ENCODE assay signal across 21 cellular contexts in the genomic region with DNA sequence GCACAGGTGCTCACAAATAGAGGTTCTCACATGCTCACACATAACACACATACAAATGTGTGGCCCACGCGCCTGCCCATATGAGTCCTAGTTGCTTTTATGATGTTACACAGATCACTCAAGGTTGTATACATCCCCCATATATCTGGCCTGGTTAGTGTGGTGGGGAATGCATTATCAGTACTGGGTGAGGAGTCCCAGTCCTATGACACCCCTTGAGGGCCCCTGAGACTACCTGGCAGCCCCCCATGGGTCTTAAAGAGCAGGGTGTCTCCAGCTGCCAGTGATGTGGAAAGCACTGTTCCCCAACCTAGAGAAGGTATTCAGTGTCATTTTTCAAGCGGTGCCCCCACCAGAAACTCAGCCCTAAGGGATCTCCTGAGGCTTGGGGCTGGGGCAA. TPM values are rescaled to one million over a fixed set of nuclear protein-coding genes. Genes with fewer than 3 reads are reported as not detected.
DNase-seq lines count a peak whose midpoint lies in the region; ATAC-seq, FAIRE-seq and TF ChIP-seq lines count a peak whose summit lies in the region.
"Had no signal": no experiment of that assay in that cellular context is flagged by ENCODE, and none has a peak within 500 bp of the region (broad histone marks: within the 10 kb centered on the region; RNA-seq: fewer than 3 reads in every experiment).

No MANE protein-coding gene starts in this region.

- peak; percentile 40 for ATAC-seq in stimulated activated naive CD8-positive, alpha-beta T cell treated with anti-CD3 and anti-CD28 coated beads, Interleukin-15, amount 100 ng/mL, for 72 hours
- no peak for ATAC-seq in stimulated activated naive CD8-positive, alpha-beta T cell treated with anti-CD3 and anti-CD28 coated beads, Interleukin-15, Interleukin-2, amounts not matched to agents 100 U/mL and 50 U/mL, for 24 hours
- no peak for ATAC-seq in HG03175 (IDR thresholded peaks at IDR 0.05; ENCODE audit: unreplicated experiment)
- ATAC-seq: K562 had no signal

- H3K27me3 ChIP-seq in H1 (replicated peaks in 1 of 4; ENCODE audit: control insufficient read depth in 3 of 4, extremely low read depth in 1 of 4, insufficient read depth in 3 of 4, low read length in 3 of 4) (peaks cover 97 to 100% (median 98%) of the 10 kb centered on the region in 4 experiments), uterus (peaks cover 50 to 95% of the 10 kb centered on the region in 2 donors)
- H3K27me3 ChIP-seq: BE2C had no signal

- peaks cover 96% of the 10 kb centered on the region for H3K27me3 Mint-ChIP-seq in stimulated activated naive CD8-positive, alpha-beta T cell treated with anti-CD3 and anti-CD28 coated beads, Interleukin-15, amount 100 ng/mL, for 72 hours
- H3K27me3 Mint-ChIP-seq in neural crest cell (ENCODE audit: low read depth): peaks cover 100% of the 10 kb centered on the region

- WGBS in H1 (ENCODE audit: extremely low coverage in 1 of 2, insufficient coverage in 1 of 2, insufficient read length in 1 of 2, insufficient replicate concordance in 2 of 2, low coverage in 1 of 2, low lambda C conversion rate in 2 of 2, missing lambda C conversion rate in 1 of 2), 2 experiments: 15% methylated on average over 3 of the region's 3 CpGs; no CpG with 5 or more reads in 1 of the 2 experiments

- H3K4me3 ChIP-seq in H1 (ENCODE audit: extremely low read depth in 1 of 4, insufficient read depth in 2 of 4, low read depth in 3 of 4, low read length in 4 of 4) (no peak overlapping the region), uterus (no peak overlapping the region)
- H3K4me3 ChIP-seq: HAP-1, K562 had no signal

- H4K20me1 ChIP-seq in H1 (replicated peaks in 1 of 2; ENCODE audit: control insufficient read depth in 1 of 2, insufficient read depth in 2 of 2, low read length in 2 of 2): peaks cover 13 to 50% of the 10 kb centered on the region in 2 experiments

- TF ChIP-seq EP300 in H1 (IDR thresholded peaks at IDR 0.05; ENCODE audit: borderline replicate concordance in 1 of 2, low read depth in 2 of 2, low read length in 2 of 2): no peak

- DNase-seq in stimulated activated naive CD8-positive, alpha-beta T cell treated with anti-CD3 and anti-CD28 coated beads, Interleukin-15, amount 100 ng/mL, for 72 hours: no peak
- no peak for DNase-seq in stimulated activated naive CD8-positive, alpha-beta T cell treated with anti-CD3 and anti-CD28 coated beads, Interleukin-15, Interleukin-2, amounts not matched to agents 100 U/mL and 50 U/mL, for 24 hours
- no peak for DNase-seq in H1 (ENCODE audit: low read depth in 1 of 2, low spot score in 2 of 2)
- DNase-seq in neural crest cell (ENCODE audit: low read depth, low spot score): no peak
- no peak for DNase-seq in uterus
- DNase-seq in RWPE1 (ENCODE audit: low spot score): no peak
- DNase-seq: BE2C; Calu3; CD4-positive, alpha-beta memory T cell; DMS53; MV-4-11; NCI-H1417 treated with DMSO at 0.1 percent for 48 hours; NCI-H1930; NCI-H69; NK-92 treated with Interleukin-12 subunit alpha and Interleukin-12 subunit beta, amount 100 ng/mL, for 24 hours; SHP77 treated with DMSO at 0.1 percent for 48 hours had no signal

- no peak overlapping the region for H3K18ac ChIP-seq in H1 (ENCODE audit: extremely low read depth, low read length)

- no peak overlapping the region for H2BK20ac ChIP-seq in H1 (ENCODE audit: low read length)

- H3K4ac ChIP-seq in H1 (replicated peaks; ENCODE audit: insufficient read length, low read depth, low read length): no peak overlapping the region

- H2BK15ac ChIP-seq in H1 (ENCODE audit: low read length): no peak overlapping the region

- H3K79me2 ChIP-seq in H1 (ENCODE audit: control insufficient read depth in 1 of 2, insufficient read depth in 2 of 2, low read length in 2 of 2): no peaks in the 10 kb centered on the region

- H3K27ac ChIP-seq in H1 (ENCODE audit: low read depth, low read length): no peak overlapping the region
- H3K27ac ChIP-seq in uterus: no peak overlapping the region
- H3K27ac ChIP-seq in RWPE1: no peak overlapping the region

- no peak overlapping the region for H2BK120ac ChIP-seq in H1 (replicated peaks; ENCODE audit: low read depth, low read length)

- POLR2A ChIA-PET in H1 (lab: Charles Lee; ENCODE audit: partially characterized antibody): no interaction called here
- POLR2A ChIA-PET in RWPE1 (lab: Yijun Ruan, JAX; ENCODE audit: low non-redundant PET): no interaction called here

- FAIRE-seq in H1 (lab: Jason Lieb, UNC): no peak
- FAIRE-seq: K562 had no signal

- H2AK5ac ChIP-seq in H1 (ENCODE audit: low read depth, low read length): no peak overlapping the region

- H2BK5ac ChIP-seq in H1 (ENCODE audit: low read depth, low read length): no peak overlapping the region

- CTCF ChIA-PET in H1 (lab: Charles Lee; ENCODE audit: partially characterized antibody): interaction anchor here (1.3 to 3.9 kb wide), 2 partner anchors 40 to 60 kb away, joined by 4 to 18 read pairs; no protein-coding TSS in a partner anchor
- CTCF ChIA-PET in RWPE1 (lab: Yijun Ruan, JAX): interaction anchor here (0.9 to 1.8 kb wide), 3 partner anchors 13 to 409 kb away, joined by 3 to 5 read pairs (median 5); no protein-coding TSS in a partner anchor

- no peak overlapping the region for H3K27ac Mint-ChIP-seq in stimulated activated naive CD8-positive, alpha-beta T cell treated with anti-CD3 and anti-CD28 coated beads, Interleukin-15, amount 100 ng/mL, for 72 hours
- H3K27ac Mint-ChIP-seq in neural crest cell (ENCODE audit: unreplicated experiment): no peak overlapping the region
- H3K27ac Mint-ChIP-seq: CD4-positive, alpha-beta memory T cell had no signal

- intact Hi-C loops in uterus (cut with DNase I; ENCODE audit: low total_unique reads): no loop called here

- no peak overlapping the region for H3K23ac ChIP-seq in H1 (ENCODE audit: insufficient read length)

- peaks cover 31 to 71% (median 38%) of the 10 kb centered on the region in 4 experiments for H3K4me1 ChIP-seq in H1 (replicated peaks in 1 of 4; ENCODE audit: control insufficient read depth in 3 of 4, insufficient read depth in 4 of 4, low read length in 3 of 4)
- H3K4me1 ChIP-seq in uterus: peaks cover 0 to 22% of the 10 kb centered on the region in 2 donors

- 0 out of 2 replicates have a peak overlapping the region, but pooled peaks have one; percentile 42 for H2BK12ac ChIP-seq in H1 (ENCODE audit: low read depth, low read length)

- no peaks in the 10 kb centered on the region for H3K36me3 Mint-ChIP-seq in neural crest cell (ENCODE audit: low read depth)
- H3K36me3 Mint-ChIP-seq: CD4-positive, alpha-beta memory T cell had no signal

- H3K23me2 ChIP-seq in H1 (ENCODE audit: low read depth, low read length): peaks cover 7% of the 10 kb centered on the region; the same call in 1 of the 2 replicates

- H3K9ac ChIP-seq in H1 (replicated peaks in 1 of 4; ENCODE audit: extremely low read depth in 1 of 4, low read depth in 3 of 4, low read length in 3 of 4): no peak overlapping the region

- H3K4me2 ChIP-seq in H1 (ENCODE audit: insufficient read depth in 1 of 2, low read depth in 2 of 2, low read length in 2 of 2): peak overlapping the region in 1 of 2 experiments; percentile 85; a peak in 1 of 4 replicates

- H3K4me3 Mint-ChIP-seq in stimulated activated naive CD8-positive, alpha-beta T cell treated with anti-CD3 and anti-CD28 coated beads, Interleukin-15, amount 100 ng/mL, for 72 hours: no peak overlapping the region
- peak overlapping the region; percentile 2 for H3K4me3 Mint-ChIP-seq in neural crest cell

- TF ChIP-seq RAD21 in H1 (IDR thresholded peaks at IDR 0.05 in 1 of 2, conservative IDR thresholded peaks at IDR 0.05 in 1 of 2; ENCODE audit: low read depth in 2 of 2, low read length in 2 of 2): no peak

- H3K79me1 ChIP-seq in H1 (ENCODE audit: low read depth, low read length): no peaks in the 10 kb centered on the region; the same call in 1 of the 2 replicates

- H3K9me3 Mint-ChIP-seq in stimulated activated naive CD8-positive, alpha-beta T cell treated with anti-CD3 and anti-CD28 coated beads, Interleukin-15, amount 100 ng/mL, for 72 hours: no peaks in the 10 kb centered on the region
- no peaks in the 10 kb centered on the region for H3K9me3 Mint-ChIP-seq in neural crest cell

- H3K14ac ChIP-seq in H1 (ENCODE audit: insufficient read length): no peak overlapping the region

- no peak overlapping the region for H4K91ac ChIP-seq in H1 (replicated peaks; ENCODE audit: insufficient read length, low read length)

- H3K9me3 ChIP-seq in H1 (ENCODE audit: insufficient read depth in 2 of 2, low read depth in 1 of 2, low read length in 1 of 2): no peaks in the 10 kb centered on the region
- no peaks in the 10 kb centered on the region for H3K9me3 ChIP-seq in uterus
- H3K9me3 ChIP-seq: BE2C, HAP-1 had no signal

- no peak overlapping the region for H4K8ac ChIP-seq in H1 (ENCODE audit: extremely low read depth, insufficient read depth, low read length)

- H4K5ac ChIP-seq in H1 (ENCODE audit: insufficient read length, low read depth, low read length): no peak overlapping the region

- TF ChIP-seq POLR2A in H1 (IDR thresholded peaks at IDR 0.05; ENCODE audit: control extremely low read depth in 1 of 2, low read depth in 2 of 2, low read length in 2 of 2) (no peak), uterus (IDR thresholded peaks at IDR 0.05) (no peak)

- peaks cover 80% of the 10 kb centered on the region for H3K4me1 Mint-ChIP-seq in stimulated activated naive CD8-positive, alpha-beta T cell treated with anti-CD3 and anti-CD28 coated beads, Interleukin-15, amount 100 ng/mL, for 72 hours
- peaks cover 13% of the 10 kb centered on the region for H3K4me1 Mint-ChIP-seq in neural crest cell

- no peak for TF ChIP-seq CTCF in H1 (IDR thresholded peaks at IDR 0.05; ENCODE audit: control extremely low read depth in 1 of 3, insufficient read depth in 1 of 3, low read depth in 1 of 3, low read length in 3 of 3)
- TF ChIP-seq CTCF in neural crest cell (conservative IDR thresholded peaks at IDR 0.05): no peak
- TF ChIP-seq CTCF in uterus (IDR thresholded peaks at IDR 0.05): no peak
- no peak for TF ChIP-seq CTCF in RWPE1 (conservative IDR thresholded peaks at IDR 0.05; ENCODE audit: low read depth)

- no peak overlapping the region for H3K56ac ChIP-seq in H1 (replicated peaks; ENCODE audit: insufficient read length, low read depth, low read length)

- H3K36me3 ChIP-seq in H1 (ENCODE audit: control insufficient read depth in 2 of 4, insufficient read depth in 4 of 4, low read length in 3 of 4) (peaks cover 0 to 4% (median 0%) of the 10 kb centered on the region in 4 experiments; a peak in 1 of 8 replicates), uterus (no peaks in the 10 kb centered on the region)
- H3K36me3 ChIP-seq: HAP-1 had no signal

- no peak overlapping the region for H2AFZ ChIP-seq in H1 (ENCODE audit: low read length)

RNA-seq across cellular contexts. Expression of gene HAND1, which starts 2.8 kb away (rescaled TPM):
- total RNA-seq in H1 (2021; fragmentation: NEBNext Ultra II Directional; extraction: Animal tissue kit (Norgen Biotek cat#: 25700)): not detected in 2 replicates
- 0.06 TPM in 1 of 2 replicates, not detected in the other for polyA plus RNA-seq in H1 (2011; rRNA removed)
- not detected for polyA plus RNA-seq in H1 (2011; cell fraction: cytosol; rRNA removed)
- not detected for polyA plus RNA-seq in H1 (2011; cell fraction: nucleus; rRNA removed)
- polyA plus RNA-seq in H1 (2012, experiment 1 of 2): 0.09 to 0.59 TPM (median 0.40 TPM) in 3 of 4 replicates, not detected in the other
- 1.2 TPM for polyA plus RNA-seq in H1 (2012, experiment 2 of 2)
- not detected for polyA plus RNA-seq in H1 (2013, experiment 1 of 2)
- not detected for polyA plus RNA-seq in H1 (2013, experiment 2 of 2)
- polyA minus RNA-seq in H1 (2011; rRNA and poly(A)+ RNA removed): not detected in 2 replicates
- polyA minus RNA-seq in H1 (2011; cell fraction: cytosol; rRNA and poly(A)+ RNA removed): not detected
- polyA minus RNA-seq in H1 (2011; cell fraction: nucleus; rRNA and poly(A)+ RNA removed): 0.40 TPM
- total RNA-seq in neural crest cell (not detected in 2 replicates), uterus (under 1 TPM in 1 of 4 donors, not detected in 3; 0.14 TPM)
- total RNA-seq: Calu3; CD4-positive, alpha-beta memory T cell; K562; OCI-LY7 had no signal
- polyA plus RNA-seq: AG04450; CD4-positive, alpha-beta memory T cell; K562 had no signal

RNA-seq across cellular contexts. Expression of gene SAP30L, which starts 35.0 kb away (rescaled TPM):
- total RNA-seq in H1 (2021; fragmentation: NEBNext Ultra II Directional; extraction: Animal tissue kit (Norgen Biotek cat#: 25700)): 26.3 and 31.5 TPM in 2 replicates
- polyA plus RNA-seq in H1 (2011; rRNA removed): 8.3 and 12.2 TPM in 2 replicates
- polyA plus RNA-seq in H1 (2011; cell fraction: cytosol; rRNA removed): 13.4 TPM
- polyA plus RNA-seq in H1 (2011; cell fraction: nucleus; rRNA removed): 13.6 TPM
- polyA plus RNA-seq in H1 (2012, experiment 1 of 2): 18.6 to 28.7 TPM (median 21.7 TPM) in 4 replicates
- 2.0 TPM for polyA plus RNA-seq in H1 (2012, experiment 2 of 2)
- polyA plus RNA-seq in H1 (2013, experiment 1 of 2): 40.2 TPM
- 48.2 TPM for polyA plus RNA-seq in H1 (2013, experiment 2 of 2)
- 12.1 and 15.0 TPM in 2 replicates for polyA minus RNA-seq in H1 (2011; rRNA and poly(A)+ RNA removed)
- polyA minus RNA-seq in H1 (2011; cell fraction: cytosol; rRNA and poly(A)+ RNA removed): 16.7 TPM
- polyA minus RNA-seq in H1 (2011; cell fraction: nucleus; rRNA and poly(A)+ RNA removed): 10.0 TPM
- 46.3 and 49.2 TPM in 2 replicates for total RNA-seq in neural crest cell
- total RNA-seq in uterus: 10 to 100 TPM in 3 of 4 donors, 1 to 10 TPM in 1; 9.5 to 61.7 (median 31.2) TPM
